ENCODE assay signal across 8 cellular contexts in the genomic region with DNA sequence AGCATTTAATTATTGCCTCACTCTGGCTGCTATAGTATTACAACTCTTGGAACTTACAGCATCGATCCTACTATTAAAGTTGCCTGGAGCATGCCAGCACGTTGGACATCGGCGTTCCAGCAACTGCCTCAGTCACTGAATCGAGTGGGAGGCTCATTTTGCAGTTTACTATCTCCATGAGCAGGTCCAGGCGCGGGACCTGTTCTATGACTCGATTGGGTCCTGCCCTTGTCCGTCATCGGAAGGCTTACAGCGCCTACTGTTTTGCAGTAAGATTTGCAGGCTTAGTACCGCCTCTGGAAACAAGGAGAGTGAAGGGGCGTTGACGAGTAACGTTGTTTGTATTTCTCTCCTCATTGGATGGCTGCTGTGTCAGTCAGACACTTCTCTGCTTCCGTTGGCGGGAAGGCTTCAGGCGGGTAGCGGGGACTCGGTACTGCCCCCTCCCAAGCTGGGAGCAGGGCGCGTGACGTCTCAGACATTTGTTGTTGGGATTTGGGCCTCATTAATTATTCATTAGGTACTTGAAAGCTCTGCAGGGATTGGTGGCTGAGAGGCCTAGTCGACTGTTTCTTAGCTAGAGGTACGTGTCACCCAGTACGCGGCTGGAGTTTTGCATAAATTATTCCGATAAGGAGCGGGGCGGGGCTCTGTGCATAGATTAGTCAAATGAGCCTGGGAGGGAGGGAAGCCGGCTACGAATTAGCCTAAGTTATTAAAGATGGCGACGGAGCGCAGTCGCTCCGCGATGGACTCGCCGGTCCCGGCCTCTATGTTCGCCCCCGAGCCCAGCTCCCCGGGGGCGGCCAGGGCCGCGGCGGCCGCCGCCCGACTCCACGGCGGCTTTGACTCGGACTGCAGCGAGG. TPM values are rescaled to one million over a fixed set of nuclear protein-coding genes. Genes with fewer than 3 reads are reported as not detected.
DNase-seq lines count a peak whose midpoint lies in the region; ATAC-seq, FAIRE-seq and TF ChIP-seq lines count a peak whose summit lies in the region.

Gene GTPBP1, plus strand, starts transcription at position 710 of the 866 bp plus-strand sequence. Its CDS starts 12 bp downstream, at position 722.

- H3K27me3 ChIP-seq in right atrium auricular region (no peaks in the 10 kb centered on the region), psoas muscle (ENCODE audit: insufficient read depth in 3 of 3, low read length in 2 of 3) (no peaks in the 10 kb centered on the region)

- 0% methylated on average over 49 to 55 of the region's 55 CpGs for WGBS in psoas muscle, 3 donors

- H3K27ac ChIP-seq in right atrium auricular region = peak within 1 kb of the TSS; percentile 95 to 97
- H3K27ac ChIP-seq in psoas muscle = peak within 1 kb of the TSS; percentile 98

- TF ChIP-seq CTCF in right atrium auricular region (IDR thresholded peaks at IDR 0.05) (no peak), psoas muscle (IDR thresholded peaks at IDR 0.05) (no peak)

- H3K4me3 ChIP-seq in right atrium auricular region (peak within 1 kb of the TSS; percentile 71 to 92), psoas muscle (peak within 1 kb of the TSS; percentile 98)

- H3K4me1 ChIP-seq in right atrium auricular region (peaks cover 0 to 43% of the 10 kb centered on the region in 2 donors), psoas muscle (peaks cover 38% of the 10 kb centered on the region)

- DNase-seq in NCI-H187 treated with DMSO at 0.1 percent for 48 hours (lab: John Stamatoyannopoulos, UW) (peak; percentile 95), anterior cingulate cortex (lab: John Stamatoyannopoulos, UW) (peak; percentile 92 to 100 (median 99)), right atrium auricular region (ENCODE audit: low spot score) (peak; percentile 100), psoas muscle (peak; percentile 97 to 99), urothelium cell line (ENCODE audit: low spot score) (peak; percentile 99)

- ATAC-seq in GM18499 (IDR thresholded peaks at IDR 0.05; ENCODE audit: insufficient read depth, unreplicated experiment) = peak; percentile 52
- ATAC-seq in HG02943 (IDR thresholded peaks at IDR 0.05; ENCODE audit: low read depth, unreplicated experiment) = peak; percentile 76
- peak; percentile 86 to 88 (median 87) for ATAC-seq in psoas muscle

- intact Hi-C loops in T-helper 2 cell treated with Interferon-gamma antibody and Interleukin-4, amounts not matched to agents 100 ng/mL and 5 ng/mL, for 36 hours (cut with micrococcal nuclease) = loop anchor here (1.0 to 5.0 kb wide), 4 partner anchors 49 to 613 kb away; partner anchors contain the start of genes DDX17, DMC1 and RPL3
- intact Hi-C loops in psoas muscle (cut with DNase I) = no loop called here

- H3K36me3 ChIP-seq in right atrium auricular region = peaks cover 6% of the 10 kb centered on the region
- H3K36me3 ChIP-seq in psoas muscle (ENCODE audit: insufficient read depth in 1 of 2, low read depth in 1 of 2) = peaks cover 0 to 15% of the 10 kb centered on the region in 2 donors

- FAIRE-seq in urothelium cell line (lab: Jason Lieb, UNC) = peak; percentile 94

- no peaks in the 10 kb centered on the region for H3K9me3 ChIP-seq in right atrium auricular region
- no peaks in the 10 kb centered on the region for H3K9me3 ChIP-seq in psoas muscle

RNA-seq across cellular contexts. Expression of gene GTPBP1, which starts in this region (rescaled TPM):
- total RNA-seq in T-helper 2 cell treated with Interferon-gamma antibody and Interleukin-4, amounts not matched to agents 100 ng/mL and 5 ng/mL, for 36 hours = 74.4 and 78.8 TPM in 2 replicates
- 10 to 100 TPM; 23.2 to 32.2 TPM for total RNA-seq in right atrium auricular region
- 10 to 100 TPM; 19.3 to 46.1 (median 41.1) TPM for total RNA-seq in psoas muscle
- 10 to 100 TPM; 16.4 to 24.3 (median 17.4) TPM for polyA plus RNA-seq in psoas muscle

Comparison
In these comparisons a context has a peak if more than half of its experiments do, and no peak if none do; other contexts are left out.
1. Peak in every context shown above with its lines: DNase-seq, ATAC-seq, H3K4me3 ChIP-seq and H3K27ac ChIP-seq.